In the genomic region with DNA sequence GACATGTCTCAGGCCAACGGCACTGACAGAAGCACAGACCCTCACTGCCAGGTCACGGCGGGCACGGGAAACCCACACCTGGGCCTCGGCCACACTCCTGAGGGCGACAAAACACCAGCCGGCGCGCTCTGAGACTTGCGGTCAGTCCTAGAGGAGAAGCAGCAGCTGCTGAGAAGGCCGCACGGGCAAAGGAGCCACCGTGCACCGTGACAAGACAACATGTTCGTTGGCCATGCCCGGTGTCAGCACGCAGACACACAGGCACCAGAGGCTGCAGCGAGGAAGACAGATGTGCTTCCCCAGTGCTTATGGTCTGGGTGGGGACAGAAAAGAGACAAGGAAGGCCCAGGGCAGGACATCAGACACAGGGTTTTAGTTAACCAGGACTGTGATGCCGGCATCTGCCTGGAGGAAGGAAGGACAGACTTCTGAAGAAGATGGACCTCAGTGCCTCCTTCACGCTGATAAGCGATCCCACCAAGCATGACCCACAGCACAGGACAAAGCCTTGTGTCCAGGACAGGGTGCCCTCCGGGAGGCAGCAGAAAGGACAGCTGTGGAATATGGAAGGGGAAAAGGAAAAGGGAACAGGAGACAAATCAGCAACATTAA, we compare ENCODE assay signal across 16 cellular contexts.
DNase-seq lines count a peak whose midpoint lies in the region; ATAC-seq, FAIRE-seq and TF ChIP-seq lines count a peak whose summit lies in the region.
"Had no signal": no experiment of that assay in that cellular context is flagged by ENCODE, and none has a peak within 500 bp of the region (broad histone marks: within the 10 kb centered on the region; RNA-seq: fewer than 3 reads in every experiment).

No MANE protein-coding gene starts in this region.

- H3K9ac ChIP-seq in GM12878 (ENCODE audit: control insufficient read depth, insufficient read depth, low read length): no peak overlapping the region

- intact Hi-C loops in CD4-positive, alpha-beta T cell (cut with DNase I, micrococcal nuclease): loop anchor here in 1 of 2 experiments (5.0 kb wide), 2 partner anchors 36 to 44 kb away; no protein-coding TSS in a partner anchor
- intact Hi-C loops in GM12878 (cut with micrococcal nuclease; ENCODE audit: unreplicated experiment): no loop called here

- in situ Hi-C loops in GM12878 (cut with MboI): no loop called here

- peaks cover 91% of the 10 kb centered on the region for H3K79me2 ChIP-seq in GM12878 (ENCODE audit: control insufficient read depth, insufficient read depth, low read length)

- peaks cover 22% of the 10 kb centered on the region for H3K36me3 Mint-ChIP-seq in CD4-positive, alpha-beta T cell (ENCODE audit: low read depth)
- H3K36me3 Mint-ChIP-seq in HFFc6 (ENCODE audit: low read depth) (no peaks in the 10 kb centered on the region), nephron progenitor cell (ENCODE audit: low read depth) (no peaks in the 10 kb centered on the region)

- RAD21 ChIA-PET in GM12878 (lab: Charles Lee; ENCODE audit: unreplicated experiment): no interaction called here

- no peaks in the 10 kb centered on the region for H3K9me3 Mint-ChIP-seq in CD4-positive, alpha-beta T cell
- H3K9me3 Mint-ChIP-seq in HFFc6 (no peaks in the 10 kb centered on the region), nephron progenitor cell (no peaks in the 10 kb centered on the region)

- no peak overlapping the region for H3K4me3 ChIP-seq in GM12878
- H3K4me3 ChIP-seq: colonic mucosa, HAP-1, PC-9 had no signal

- SMC1A ChIA-PET in GM12878 (lab: Charles Lee; ENCODE audit: uncharacterized antibody, unreplicated experiment): no interaction called here

- no peaks in the 10 kb centered on the region for H3K9me3 ChIP-seq in CD4-positive, alpha-beta T cell (ENCODE audit: control insufficient read depth, low read length)
- no peaks in the 10 kb centered on the region for H3K9me3 ChIP-seq in GM12878 (replicated peaks; ENCODE audit: control insufficient read depth, insufficient read depth, low read length)
- H3K9me3 ChIP-seq: colonic mucosa, HAP-1 had no signal

- no peak for TF ChIP-seq RAD21 in GM12878 (IDR thresholded peaks at IDR 0.05; ENCODE audit: insufficient read depth, low read depth, low read length)

- H3K27ac ChIP-seq in CD4-positive, alpha-beta T cell (ENCODE audit: low read depth, low read length): no peak overlapping the region
- no peak overlapping the region for H3K27ac ChIP-seq in GM12878 (ENCODE audit: control insufficient read depth, insufficient read depth)
- H3K27ac ChIP-seq: colonic mucosa, PC-9 had no signal

- H3K27ac Mint-ChIP-seq in CD4-positive, alpha-beta T cell: peak overlapping the region; percentile 95
- H3K27ac Mint-ChIP-seq in HFFc6: peak overlapping the region; percentile 75
- peak overlapping the region; percentile 97 for H3K27ac Mint-ChIP-seq in nephron progenitor cell

- H3K27me3 Mint-ChIP-seq in CD4-positive, alpha-beta T cell: no peaks in the 10 kb centered on the region
- peaks cover 4% of the 10 kb centered on the region for H3K27me3 Mint-ChIP-seq in HFFc6 (ENCODE audit: insufficient read depth)
- H3K27me3 Mint-ChIP-seq in nephron progenitor cell (ENCODE audit: low read depth, poor library complexity): peaks cover 8% of the 10 kb centered on the region

- H3K27me3 ChIP-seq in CD4-positive, alpha-beta T cell (ENCODE audit: control insufficient read depth, insufficient read depth, low read length): no peaks in the 10 kb centered on the region
- H3K27me3 ChIP-seq in GM12878 (replicated peaks in 1 of 2; ENCODE audit: control insufficient read depth in 2 of 2, insufficient read depth in 2 of 2, low read length in 1 of 2): no peaks in the 10 kb centered on the region
- H3K27me3 ChIP-seq: colonic mucosa had no signal

- H3K4me1 Mint-ChIP-seq in CD4-positive, alpha-beta T cell (ENCODE audit: low read depth): peaks cover 93% of the 10 kb centered on the region
- H3K4me1 Mint-ChIP-seq in HFFc6 (ENCODE audit: low read depth) (peaks cover 83% of the 10 kb centered on the region), nephron progenitor cell (peaks cover 92% of the 10 kb centered on the region)

- H4K20me1 ChIP-seq in GM12878 (ENCODE audit: control insufficient read depth, insufficient read depth): peaks cover 18% of the 10 kb centered on the region

- no peak overlapping the region for H2AFZ ChIP-seq in GM12878 (ENCODE audit: control insufficient read depth, low read depth, low read length)
- H2AFZ ChIP-seq: PC-9 had no signal

- no TSS peak for BruUV-seq in GM12878 (replicated peaks; lab: Mats Ljungman, UMichigan)

- H3K4me2 ChIP-seq in GM12878 (ENCODE audit: control insufficient read depth, insufficient read depth): no peak overlapping the region
- H3K4me2 ChIP-seq: PC-9 had no signal

- TF ChIP-seq EP300 in GM12878 (IDR thresholded peaks at IDR 0.05; ENCODE audit: borderline replicate concordance in 1 of 2, control insufficient read depth in 1 of 2, low read depth in 2 of 2, low read length in 2 of 2): no peak

- peaks cover 19% of the 10 kb centered on the region for H3K4me1 ChIP-seq in GM12878 (ENCODE audit: control insufficient read depth, insufficient read depth, low read length)
- H3K4me1 ChIP-seq: HAP-1 had no signal

- no peak for DNase-seq in CD4-positive, alpha-beta T cell
- DNase-seq in HFFc6 (no peak), GM12878 (ENCODE audit: low read depth, low spot score) (no peak), nephron progenitor cell (no peak), NOMO-1 (lab: John Stamatoyannopoulos, UW; ENCODE audit: unreplicated experiment in 2 of 2) (no peak), frontal cortex (ENCODE audit: low spot score in 2 of 2) (no peak), NCI-H2029 (lab: John Stamatoyannopoulos, UW) (no peak), NCI-H2227 (lab: John Stamatoyannopoulos, UW; ENCODE audit: unreplicated experiment) (no peak)
- DNase-seq: activated effector memory CD4-positive, alpha-beta T cell treated with Interleukin-2 at 50 U/mL for 16 hours; colonic mucosa; NCI-H2171; nucleus accumbens; PC-9; stimulated activated CD4-positive, alpha-beta T cell treated with anti-CD3 and anti-CD28 coated beads, Interleukin-2, amount 100 ng/mL, for 48 hours had no signal

- no peak for TF ChIP-seq CTCF in CD4-positive, alpha-beta T cell (IDR thresholded peaks at IDR 0.05)
- TF ChIP-seq CTCF in HFFc6 (IDR thresholded peaks at IDR 0.05): no peak
- no peak for TF ChIP-seq CTCF in GM12878 (IDR thresholded peaks at IDR 0.05 in 2 of 3, conservative IDR thresholded peaks at IDR 0.05 in 1 of 3; ENCODE audit: control insufficient read depth in 2 of 3, extremely low read depth in 1 of 3, insufficient read depth in 1 of 3, low read depth in 3 of 3, low read length in 3 of 3)
- no peak for TF ChIP-seq CTCF in nephron progenitor cell (IDR thresholded peaks at IDR 0.05)

- FAIRE-seq in GM12878 (lab: Jason Lieb, UNC): no peak
- no peak for FAIRE-seq in frontal cortex (lab: Jason Lieb, UNC)
- FAIRE-seq: TTC549 had no signal

- CTCF ChIA-PET in CD4-positive, alpha-beta T cell (lab: Charles Lee): no interaction called here
- CTCF ChIA-PET in GM12878 (lab: Yijun Ruan, JAX): no interaction called here

- no peak for TF ChIP-seq POLR2A in GM12878 (IDR thresholded peaks at IDR 0.05; ENCODE audit: low read depth, low read length)

- no peak for ATAC-seq in CD4-positive, alpha-beta T cell (ENCODE audit: poor library complexity)
- ATAC-seq in GM12878: no peak

- POLR2A ChIA-PET in CD4-positive, alpha-beta T cell (lab: Charles Lee): no interaction called here
- POLR2A ChIA-PET in GM12878 (lab: Charles Lee): no interaction called here

- peaks cover 8 to 15% of the 10 kb centered on the region in 2 experiments; a peak in 2 of 4 replicates for H3K36me3 ChIP-seq in GM12878 (ENCODE audit: control insufficient read depth in 2 of 2, insufficient read depth in 2 of 2, low read length in 1 of 2)
- H3K36me3 ChIP-seq: colonic mucosa, HAP-1 had no signal

- WGBS in GM12878 (ENCODE audit: insufficient coverage, insufficient replicate concordance, low lambda C conversion rate, missing lambda C conversion rate): over 99% methylated on average over 22 of the region's 22 CpGs

- H3K4me3 Mint-ChIP-seq in CD4-positive, alpha-beta T cell: peak overlapping the region; percentile 62
- H3K4me3 Mint-ChIP-seq in HFFc6 (no peak overlapping the region), nephron progenitor cell (no peak overlapping the region)

TF ChIP-seq in GM12878, 131 proteins besides CTCF, POLR2A, EP300 and RAD21:
- TF ChIP-seq EZH2 (IDR thresholded peaks at IDR 0.05; ENCODE audit: borderline replicate concordance, control insufficient read depth, low read depth, low read length) (no peak), RUNX3 (IDR thresholded peaks at IDR 0.05; ENCODE audit: low read length) (peak; percentile 17; the same call in 1 of the 2 replicates)
